ENCODE assay signal across 17 cellular contexts in genomic region chr2:128787616-128788015, GRCh38.
DNase-seq lines count a peak whose midpoint lies in the region; ATAC-seq and TF ChIP-seq lines count a peak whose summit lies in the region.
"Had no signal": no experiment of that assay in that cellular context is flagged by ENCODE, and none has a peak within 500 bp of the region (broad histone marks: within the 10 kb centered on the region; RNA-seq: fewer than 3 reads in every experiment).

No MANE protein-coding gene starts in this region.

- no peak for TF ChIP-seq CTCF in spleen (IDR thresholded peaks at IDR 0.05 in 8 of 11, conservative IDR thresholded peaks at IDR 0.05 in 3 of 11)

- H3K4me3 ChIP-seq in NT2/D1 (ENCODE audit: insufficient read length, low read depth) = no peak overlapping the region
- no peak overlapping the region for H3K4me3 ChIP-seq in mesendoderm (ENCODE audit: low read length)
- H3K4me3 ChIP-seq in spleen = no peak overlapping the region

- DNase-seq in NT2/D1 (ENCODE audit: low read depth, low spot score) (no peak), ecto neural progenitor cell (ENCODE audit: low spot score) (peak; percentile 26), mesendoderm (no peak), spleen (peak; percentile 46), NAMALWA (ENCODE audit: low spot score) (no peak)
- DNase-seq: Caco-2, DMS 273 treated with DMSO at 0.1 percent for 48 hours, DMS79 treated with DMSO at 0.1 percent for 48 hours, HCEC 1CT, IMR-90, NCI-H1105 treated with DMSO at 0.1 percent for 48 hours, NCI-H2029 treated with DMSO at 0.1 percent for 48 hours, NCI-H345 had no signal

- ATAC-seq in HG02852 (IDR thresholded peaks at IDR 0.05; ENCODE audit: unreplicated experiment) = no peak
- ATAC-seq in HG03565 (IDR thresholded peaks at IDR 0.05; ENCODE audit: unreplicated experiment) = no peak
- ATAC-seq: Right ventricle myocardium inferior had no signal

- no peaks in the 10 kb centered on the region for H3K79me2 ChIP-seq in mesendoderm (ENCODE audit: control insufficient read depth, insufficient read depth, low read length)

- H3K4ac ChIP-seq in mesendoderm (ENCODE audit: low read depth, low read length) = no peak overlapping the region

- no peak overlapping the region for H4K5ac ChIP-seq in mesendoderm (ENCODE audit: low read length)

- H2BK15ac ChIP-seq in mesendoderm (replicated peaks; ENCODE audit: low read depth) = no peak overlapping the region

- H2BK5ac ChIP-seq in mesendoderm (ENCODE audit: low read length) = peak overlapping the region; percentile 85

- no peak overlapping the region for H3K18ac ChIP-seq in mesendoderm (ENCODE audit: low read length)

- intact Hi-C loops in spleen (cut with DNase I; ENCODE audit: low total_unique reads) = no loop called here

- H3K4me1 ChIP-seq in NT2/D1 (ENCODE audit: insufficient read depth, insufficient read length) = peaks cover 10% of the 10 kb centered on the region
- peaks cover 6% of the 10 kb centered on the region for H3K4me1 ChIP-seq in mesendoderm (ENCODE audit: control insufficient read depth, low read depth, low read length)
- H3K4me1 ChIP-seq in spleen = no peaks in the 10 kb centered on the region
- H3K4me1 ChIP-seq: Caco-2 had no signal

- no peak overlapping the region for H4K8ac ChIP-seq in mesendoderm (ENCODE audit: low read depth, low read length)

- no CpG with 5 or more reads among the region's 14 CpGs for WGBS in mesendoderm (ENCODE audit: extremely low coverage, insufficient coverage, low lambda C conversion rate)
- whole genome bisulfite sequencing in spleen, 5 donors = 82 to 93% (median 88%) methylated on average over 14 of the region's 14 CpGs

- TF ChIP-seq POLR2A in spleen (IDR thresholded peaks at IDR 0.05) = no peak

- H2BK120ac ChIP-seq in mesendoderm (ENCODE audit: low read depth, low read length) = no peak overlapping the region

- H3K9ac ChIP-seq in NT2/D1 (ENCODE audit: insufficient read length, low read depth) (peak overlapping the region; percentile 71), mesendoderm (ENCODE audit: low read length) (no peak overlapping the region)
- H3K9ac ChIP-seq: KMS-11 had no signal

- no peaks in the 10 kb centered on the region for H3K36me3 ChIP-seq in NT2/D1 (ENCODE audit: insufficient read depth, insufficient read length, low read length)
- no peaks in the 10 kb centered on the region for H3K36me3 ChIP-seq in mesendoderm (ENCODE audit: control insufficient read depth, insufficient read depth, low read length)
- H3K36me3 ChIP-seq in spleen = no peaks in the 10 kb centered on the region

- peak overlapping the region; percentile 80 for H3K23ac ChIP-seq in mesendoderm (ENCODE audit: low read length)

- no peak overlapping the region for H3K27ac ChIP-seq in mesendoderm (ENCODE audit: low read depth, low read length)
- no peak overlapping the region for H3K27ac ChIP-seq in spleen
- H3K27ac ChIP-seq: KMS-11 had no signal

- H3K9me3 ChIP-seq in NT2/D1 (ENCODE audit: insufficient read depth, low read length) (0 out of 2 replicates have a peak, but pooled peaks cover 3% of the 10 kb centered on the region), spleen (no peaks in the 10 kb centered on the region)
- H3K9me3 ChIP-seq: Caco-2 had no signal

- peak overlapping the region; percentile 79 for H3K56ac ChIP-seq in mesendoderm (ENCODE audit: low read length)

- no peaks in the 10 kb centered on the region for H3K79me1 ChIP-seq in mesendoderm (ENCODE audit: low read length)

- peak overlapping the region; percentile 95 for H2AK5ac ChIP-seq in mesendoderm (ENCODE audit: low read length)

- H3K4me2 ChIP-seq in mesendoderm (ENCODE audit: low read length) = no peak overlapping the region
- H3K4me2 ChIP-seq: KMS-11 had no signal

- H3K27me3 ChIP-seq in NT2/D1 (ENCODE audit: insufficient read depth, insufficient read length) = no peaks in the 10 kb centered on the region
- no peaks in the 10 kb centered on the region for H3K27me3 ChIP-seq in mesendoderm (ENCODE audit: insufficient read depth, low read length, poor library complexity)
- H3K27me3 ChIP-seq in spleen (replicated peaks in 1 of 7) = peaks cover 0 to 5% (median 0%) of the 10 kb centered on the region in 7 donors

Comparison
In these comparisons a context has a peak if more than half of its experiments do, and no peak if none do; other contexts are left out.
1. DNase-seq: peak in ecto neural progenitor cell (single experiment) and spleen (single experiment); none in NT2/D1 (single experiment), mesendoderm (single experiment) and NAMALWA (single experiment).